In the genomic region with DNA sequence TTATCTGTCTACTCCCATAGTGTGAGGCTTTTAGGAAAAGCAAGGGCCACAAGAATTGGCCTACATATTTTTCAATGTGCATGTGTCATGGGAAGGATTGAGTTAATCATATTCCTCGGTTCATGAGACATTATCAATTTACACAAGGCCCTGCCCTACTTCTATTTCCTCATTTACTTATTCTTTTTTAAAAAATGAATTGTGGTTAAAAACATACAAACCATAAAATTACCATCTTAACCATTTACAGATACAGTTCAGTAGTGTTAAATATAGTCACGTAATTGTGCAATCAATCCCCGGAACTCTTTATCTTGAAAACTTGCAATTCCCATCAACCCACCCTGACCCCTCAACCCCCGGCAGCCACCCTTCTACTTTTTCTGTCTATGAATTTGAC, we compare ENCODE assay signal across 1 cellular context.
TF ChIP-seq lines count a peak whose summit lies in the region.

No MANE protein-coding gene starts in this region.

TF ChIP-seq in K562, 482 proteins besides CTCF, POLR2A, EP300 and RAD21 (continued from another document):
- no peak for TF ChIP-seq ZNF41 (CRISPR knock-in tag; conservative IDR thresholded peaks at IDR 0.05)
- no peak for TF ChIP-seq RFX7 (CRISPR knock-in tag; IDR thresholded peaks at IDR 0.05)
- TF ChIP-seq MTA2 (IDR thresholded peaks at IDR 0.05; ENCODE audit: low read depth): no peak
- TF ChIP-seq NFYB (IDR thresholded peaks at IDR 0.05; ENCODE audit: extremely low read depth, insufficient read length): no peak
- TF ChIP-seq E2F6 (IDR thresholded peaks at IDR 0.05; ENCODE audit: borderline replicate concordance in 1 of 2, extremely low read depth in 1 of 2, insufficient read depth in 1 of 2, insufficient read length in 1 of 2, low read depth in 1 of 2, low read length in 1 of 2, poor library complexity in 1 of 2, severe bottlenecking in 1 of 2): no peak
- no peak for TF ChIP-seq CEBPG (CRISPR knock-in tag; IDR thresholded peaks at IDR 0.05)
- 0 out of 4 replicates have a peak, but pooled peaks of 1 of the 2 experiments have one; percentile 39 for TF ChIP-seq CEBPG (tag; conservative IDR thresholded peaks at IDR 0.05 in 1 of 2, IDR thresholded peaks at IDR 0.05 in 1 of 2)
- TF ChIP-seq CAMTA2 (CRISPR knock-in tag; conservative IDR thresholded peaks at IDR 0.05): no peak
- no peak for TF ChIP-seq FUS (optimal IDR thresholded peaks at IDR 0.05; ENCODE audit: low read depth, low read length)
- no peak for TF ChIP-seq ATF7 (IDR thresholded peaks at IDR 0.05)
- no peak for TF ChIP-seq ZNF347 (CRISPR knock-in tag; IDR thresholded peaks at IDR 0.05; ENCODE audit: low read depth)
